10 cellular contexts compared by ENCODE assay signal in genomic region chr9:134130503-134131375, GRCh38. TPM values are rescaled to one million over a fixed set of nuclear protein-coding genes. Genes with fewer than 3 reads are reported as not detected.
A peak's percentile ranks its signal among the peaks of the same experiment; 100 is the strongest.
DNase-seq lines count a peak whose midpoint lies in the region; ATAC-seq and TF ChIP-seq lines count a peak whose summit lies in the region.
"Had no signal": no experiment of that assay in that cellular context is flagged by ENCODE, and none has a peak within 500 bp of the region (broad histone marks: within the 10 kb centered on the region; RNA-seq: fewer than 3 reads in every experiment).

No MANE protein-coding gene starts in this region.

- H3K36me3 ChIP-seq in breast epithelium, result no peaks in the 10 kb centered on the region
- no peaks in the 10 kb centered on the region for H3K36me3 ChIP-seq in transverse colon

- H3K27ac ChIP-seq in breast epithelium (peak overlapping the region; percentile 61 to 75), transverse colon (peak overlapping the region in 1 of 4 donors; percentile 16)

- H3K4me3 ChIP-seq in breast epithelium (peak overlapping the region in 2 of 3 donors; percentile 24 to 53), transverse colon (no peak overlapping the region)

- TF ChIP-seq POLR2A in breast epithelium (IDR thresholded peaks at IDR 0.05) (no peak), transverse colon (IDR thresholded peaks at IDR 0.05) (no peak)

- WGBS in transverse colon (ENCODE audit: low coverage in 1 of 2), 2 donors, result 38 to 51% methylated on average over 11 to 23 of the region's 23 CpGs

- TF ChIP-seq CTCF in breast epithelium (IDR thresholded peaks at IDR 0.05), result no peak
- no peak for TF ChIP-seq CTCF in transverse colon (IDR thresholded peaks at IDR 0.05)

- intact Hi-C loops in breast epithelium (cut with DNase I; ENCODE audit: low total_unique reads), result loop anchor here (1.0 kb wide), 1 partner anchor 15 kb away; no protein-coding TSS in a partner anchor
- intact Hi-C loops in transverse colon (cut with DNase I; ENCODE audit: low total_unique reads), result no loop called here

- no peaks in the 10 kb centered on the region for H3K27me3 ChIP-seq in breast epithelium
- H3K27me3 ChIP-seq in transverse colon, result no peaks in the 10 kb centered on the region

- TF ChIP-seq EP300 in transverse colon (IDR thresholded peaks at IDR 0.05; ENCODE audit: low read depth), result no peak

- H3K4me1 ChIP-seq in breast epithelium (peaks cover 0 to 15% of the 10 kb centered on the region in 2 donors), transverse colon (peaks cover 0 to 18% (median 14%) of the 10 kb centered on the region in 4 donors)

- DNase-seq in DMS53 (lab: John Stamatoyannopoulos, UW) (peak; percentile 57), DMS53 treated with DMSO at 0.1 percent for 48 hours (lab: John Stamatoyannopoulos, UW; ENCODE audit: unreplicated experiment) (no peak), breast epithelium (ENCODE audit: low spot score in 2 of 2) (peak; percentile 83 to 88), left lobe of liver (ENCODE audit: low spot score) (peak; percentile 79), transverse colon (peak; percentile 42), midbrain (lab: John Stamatoyannopoulos, UW) (no peak)
- DNase-seq in activated CD4-positive, alpha-beta T cell treated with anti-CD3 and anti-CD28 coated beads for 4 hours, result no peak
- DNase-seq: 8988T; activated CD8-positive, alpha-beta memory T cell treated with anti-CD3 and anti-CD28 coated beads, Interleukin-2, amount 50 U/mL, for 48 hours had no signal

- ATAC-seq in left lobe of liver (peak; percentile 63), HG02678 (IDR thresholded peaks at IDR 0.05; ENCODE audit: unreplicated experiment) (no peak)

- in situ Hi-C loops in transverse colon (cut with MboI; ENCODE audit: low pct_ligation_motif_present in 1 of 4, low pct_unique_long_range_greater_than_20kb in 1 of 4, low sequenced_read_pairs in 3 of 4), result no loop called here

- H3K9me3 ChIP-seq in breast epithelium (no peaks in the 10 kb centered on the region), transverse colon (no peaks in the 10 kb centered on the region)

RNA-seq across cellular contexts. Expression of gene WDR5, which starts 5.1 kb away (rescaled TPM):
- total RNA-seq in breast epithelium (10 to 100 TPM; 16.0 to 17.7 (median 17.4) TPM), left lobe of liver (19.5 TPM), transverse colon (10 to 100 TPM in 3 of 4 donors, 1 to 10 TPM in 1; 8.2 to 95.7 (median 16.3) TPM)

RNA-seq across cellular contexts. Expression of gene RNU6ATAC, which starts 33.6 kb away (rescaled TPM):
- not detected for total RNA-seq in breast epithelium
- 25.8 TPM for total RNA-seq in left lobe of liver
- not detected for total RNA-seq in transverse colon

Comparison
In these comparisons a context has a peak if more than half of its experiments do, and no peak if none do; other contexts are left out.
1. DNase-seq: peak in DMS53 (single experiment), breast epithelium (2 of 2), left lobe of liver (single experiment) and transverse colon (single experiment); none in DMS53 treated with DMSO at 0.1 percent for 48 hours (single experiment), activated CD4-positive, alpha-beta T cell treated with anti-CD3 and anti-CD28 coated beads for 4 hours (0 of 2) and midbrain (single experiment).
2. H3K4me3 ChIP-seq: peak in breast epithelium (2 of 3); none in transverse colon (0 of 4).
3. RNA of gene RNU6ATAC, which starts 33.6 kb away (total RNA-seq): 25.8 TPM in left lobe of liver (single experiment); not detected in breast epithelium and not detected in transverse colon; every median in the first group is over 10 times any median in the second.